ENCODE assay signal across 7 cellular contexts in the genomic region with DNA sequence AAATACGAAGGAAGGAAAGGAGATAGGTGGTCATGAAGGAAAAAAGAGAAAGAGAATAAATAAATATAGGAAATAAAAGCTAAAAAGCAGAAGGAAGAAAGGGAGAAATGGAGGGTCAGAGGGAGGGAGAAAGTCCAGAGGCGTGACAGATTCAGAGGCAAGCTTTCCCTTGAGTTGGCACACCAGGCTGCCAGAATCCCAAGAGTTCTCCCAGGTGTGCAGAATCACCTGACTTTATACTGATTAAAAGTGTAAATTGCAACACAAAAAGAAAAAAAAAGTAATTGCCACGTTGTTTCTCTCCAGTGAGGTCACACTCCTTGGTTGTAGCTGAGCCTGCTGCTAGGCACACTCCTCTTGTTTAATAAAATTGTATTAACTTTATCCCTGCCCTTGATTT.
"Had no signal": no experiment of that assay in that cellular context is flagged by ENCODE, and none has a peak within 500 bp of the region (broad histone marks: within the 10 kb centered on the region; RNA-seq: fewer than 3 reads in every experiment).

No MANE protein-coding gene starts in this region.

- FAIRE-seq: HepG2, HTR-8/SVneo, K562 had no signal

- H3K36me3 Mint-ChIP-seq: IgD-negative memory B cell had no signal

- H3K4me1 Mint-ChIP-seq: IgD-negative memory B cell had no signal

- H3K27me3 Mint-ChIP-seq: IgD-negative memory B cell had no signal

- H3K27ac ChIP-seq: HL-60 had no signal

- DNase-seq: IMR-90, KBM-7 had no signal

- ATAC-seq: HepG2, K562 had no signal

- H3K4me3 Mint-ChIP-seq: IgD-negative memory B cell had no signal

- H3K27ac Mint-ChIP-seq: IgD-negative memory B cell had no signal

- H3K4me3 ChIP-seq: K562 had no signal

- H3K9me3 Mint-ChIP-seq: IgD-negative memory B cell had no signal
